Comparison of ENCODE assay signal across 19 cellular contexts in genomic region chr15:71338827-71339542, GRCh38.
"Had no signal": no experiment of that assay in that cellular context is flagged by ENCODE, and none has a peak within 500 bp of the region (broad histone marks: within the 10 kb centered on the region; RNA-seq: fewer than 3 reads in every experiment).

No MANE protein-coding gene starts in this region.

- H3K27ac ChIP-seq: cardiac muscle cell, colonic mucosa, neutrophil, right lobe of liver, spleen, suprapubic skin had no signal

- H3K4me3 ChIP-seq: cardiac muscle cell, colonic mucosa, right lobe of liver, spleen, suprapubic skin had no signal

- H3K36me3 ChIP-seq: cardiac muscle cell, colonic mucosa, neutrophil, right lobe of liver, spleen, suprapubic skin had no signal

- H3K4me1 ChIP-seq: colonic mucosa, right lobe of liver, spleen had no signal

- H3K27me3 ChIP-seq: cardiac muscle cell, colonic mucosa, right lobe of liver, suprapubic skin had no signal

- H3K9me3 ChIP-seq: colonic mucosa, neutrophil, right lobe of liver, spleen, suprapubic skin had no signal

- ATAC-seq: activated CD8-positive, alpha-beta memory T cell treated with anti-CD3 and anti-CD28 coated beads, Interleukin-2, amount 10 ng/mL, durations not matched to agents 7 days and 5 days; activated T-cell treated with anti-CD3 and anti-CD28 coated beads, Interleukin-2, amount 50 U/mL, for 4 hours; naive thymus-derived CD4-positive, alpha-beta T cell had no signal

- DNase-seq: activated CD4-positive, alpha-beta T cell treated with anti-CD3 and anti-CD28 coated beads, Interleukin-2, amount 50 U/mL, for 48 hours; activated CD4-positive, CD25-positive, alpha-beta regulatory T cell treated with anti-CD3 and anti-CD28 coated beads, Interleukin-2, amount 50 U/mL, for 72 hours; activated CD8-positive, alpha-beta memory T cell treated with anti-CD3 and anti-CD28 coated beads, Interleukin-2, amount 10 ng/mL, durations not matched to agents 7 days and 5 days; activated gamma-delta T cell; activated T-cell treated with anti-CD3 and anti-CD28 coated beads, Interleukin-2, amount 50 U/mL, for 4 hours; colonic mucosa; effector CD8-positive, alpha-beta T cell; kidney; naive thymus-derived CD4-positive, alpha-beta T cell; posterior cingulate gyrus; right lobe of liver; spleen; stimulated activated CD4-positive, alpha-beta T cell treated with anti-CD3 and anti-CD28 coated beads, Interleukin-2, amount 100 ng/mL, for 24 hours; stimulated activated naive CD4-positive, alpha-beta T cell; SW 1271 had no signal

- FAIRE-seq: frontal cortex, kidney had no signal
